ENCODE assay signal across 1 cellular context in the genomic region with DNA sequence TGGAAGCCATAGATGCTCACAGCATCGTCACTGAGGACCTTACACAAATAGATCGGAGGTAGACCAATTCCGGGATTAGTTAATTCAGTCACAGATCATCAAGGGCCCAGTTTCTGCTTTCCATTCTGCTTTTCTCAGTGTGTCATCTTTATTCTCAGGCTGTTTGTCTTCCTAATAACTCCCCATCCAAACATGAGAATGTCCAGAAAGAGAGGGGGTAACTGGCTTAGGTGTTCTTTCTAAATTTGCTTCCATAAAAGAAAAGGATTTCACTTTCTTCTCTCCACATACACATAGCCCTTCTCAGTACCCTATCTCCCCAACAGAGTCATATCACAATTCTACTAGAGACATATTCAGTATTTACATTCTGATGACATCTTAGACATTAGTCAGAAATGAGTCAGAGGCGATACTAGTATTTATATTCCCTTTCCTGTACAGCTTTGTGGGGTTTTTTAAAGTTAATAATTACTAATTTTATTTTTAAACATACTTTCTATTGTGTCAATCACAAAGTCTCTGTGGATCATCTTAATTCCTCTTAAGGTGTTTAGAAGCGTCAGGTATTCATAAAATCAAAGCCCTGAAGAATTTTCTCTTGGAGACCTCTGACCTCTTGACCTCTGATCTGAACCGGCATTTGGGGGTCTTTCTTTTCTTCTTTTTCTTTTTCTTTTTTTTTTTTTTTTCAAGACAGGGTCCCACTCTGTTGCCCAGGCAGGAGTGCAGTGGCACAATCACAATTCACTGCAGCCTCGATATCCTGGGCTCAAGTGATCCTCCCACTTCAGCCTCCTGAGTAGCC.
TF ChIP-seq lines count a peak whose summit lies in the region.

No MANE protein-coding gene starts in this region.

TF ChIP-seq in GM12878, 131 proteins besides CTCF, POLR2A, EP300 and RAD21 (continued from another document):
- TF ChIP-seq SKIL (IDR thresholded peaks at IDR 0.05; ENCODE audit: low read depth, poor library complexity, severe bottlenecking), result peak; percentile 90
- no peak for TF ChIP-seq CBX3 (IDR thresholded peaks at IDR 0.05; ENCODE audit: borderline replicate concordance, low read depth)
- peak; percentile 92; the same call in 1 of the 2 replicates for TF ChIP-seq ZNF217 (IDR thresholded peaks at IDR 0.05)
